23 cellular contexts compared by ENCODE assay signal in the genomic region with DNA sequence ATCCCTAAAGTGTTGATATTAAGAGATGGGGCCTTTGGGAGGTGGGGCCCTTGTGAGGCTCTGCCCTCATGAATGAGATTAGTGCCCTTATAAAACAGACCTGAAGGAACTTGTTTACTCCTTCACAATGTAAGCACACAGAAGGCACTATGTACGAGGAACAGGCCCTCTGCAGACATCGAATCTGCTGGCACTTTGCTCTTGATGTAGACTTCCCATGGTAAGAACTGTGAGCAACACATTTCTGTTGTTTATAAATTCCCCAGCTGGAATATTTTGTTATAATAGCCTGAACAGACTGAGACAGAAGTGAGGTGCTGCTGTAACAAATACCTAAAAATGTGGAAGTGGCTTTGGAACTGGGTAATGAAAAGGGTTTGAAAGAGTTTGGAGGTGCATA.
"Had no signal": no experiment of that assay in that cellular context is flagged by ENCODE, and none has a peak within 500 bp of the region (broad histone marks: within the 10 kb centered on the region; RNA-seq: fewer than 3 reads in every experiment).

No MANE protein-coding gene starts in this region.

- H3K27me3 Mint-ChIP-seq: activated CD4-positive, alpha-beta T cell treated with anti-CD3 and anti-CD28 coated beads for 36 hours had no signal

- H3K36me3 Mint-ChIP-seq: activated naive CD4-positive, alpha-beta T cell treated with anti-CD3 and anti-CD28 coated beads, Interleukin-2, amount 50 U/mL, for 72 hours; naive thymus-derived CD8-positive, alpha-beta T cell; WTC11 had no signal

- H3K4me3 Mint-ChIP-seq: activated CD4-positive, alpha-beta T cell treated with anti-CD3 and anti-CD28 coated beads for 36 hours; activated T-helper 1 cell treated with anti-CD3 and anti-CD28 coated beads, Interleukin-12 subunit alpha, Interleukin-12 subunit beta, Interleukin-2, Interleukin-4 antibody, amounts not matched to agents 30 ng/mL and 10 ng/mL and 1 ng/mL, durations not matched to agents 14 hours and 24 hours and 36 hours; naive thymus-derived CD8-positive, alpha-beta T cell; T-helper 2 cell treated with Interferon-gamma antibody and Interleukin-4, amounts not matched to agents 5 μg/mL and 100 μg/mL, for 36 hours; WTC11 had no signal

- H3K27ac Mint-ChIP-seq: activated CD4-positive, alpha-beta T cell treated with anti-CD3 and anti-CD28 coated beads for 36 hours; activated naive CD4-positive, alpha-beta T cell treated with anti-CD3 and anti-CD28 coated beads, Interleukin-2, amount 50 U/mL, for 72 hours; activated T-helper 1 cell treated with anti-CD3 and anti-CD28 coated beads, Interleukin-12 subunit alpha, Interleukin-12 subunit beta, Interleukin-2, Interleukin-4 antibody, amounts not matched to agents 30 ng/mL and 10 ng/mL and 1 ng/mL, durations not matched to agents 14 hours and 24 hours and 36 hours; naive thymus-derived CD8-positive, alpha-beta T cell; T-helper 2 cell treated with Interferon-gamma antibody and Interleukin-4, amounts not matched to agents 5 μg/mL and 100 μg/mL, for 36 hours; WTC11 had no signal

- H3K4me1 Mint-ChIP-seq: activated CD4-positive, alpha-beta T cell treated with anti-CD3 and anti-CD28 coated beads for 36 hours; naive thymus-derived CD8-positive, alpha-beta T cell had no signal

- H3K9me3 ChIP-seq: neutrophil, tibial nerve, vagina had no signal

- H3K4me3 ChIP-seq: tibial nerve, vagina had no signal

- H3K27ac ChIP-seq: neutrophil, vagina had no signal

- ATAC-seq: activated CD4-positive, alpha-beta T cell treated with anti-CD3 and anti-CD28 coated beads for 36 hours; activated naive CD4-positive, alpha-beta T cell treated with anti-CD3 and anti-CD28 coated beads, Interleukin-2, amount 50 U/mL, for 72 hours; naive thymus-derived CD8-positive, alpha-beta T cell; stimulated activated naive CD8-positive, alpha-beta T cell treated with anti-CD3 and anti-CD28 coated beads, Interleukin-15, Interleukin-2, amounts not matched to agents 100 U/mL and 50 U/mL, for 24 hours; WTC11 had no signal

- H3K27me3 ChIP-seq: neutrophil, tibial nerve, vagina had no signal

- H3K36me3 ChIP-seq: neutrophil, tibial nerve, vagina had no signal

- H3K4me1 ChIP-seq: tibial nerve, vagina had no signal

- DNase-seq: activated CD4-positive, alpha-beta T cell treated with anti-CD3 and anti-CD28 coated beads for 36 hours; activated CD4-positive, alpha-beta T cell treated with anti-CD3 and anti-CD28 coated beads, Interleukin-2, amount 50 U/mL, for 48 hours; activated gamma-delta T cell treated with Interleukin-2 at 50 U/mL for 16 hours; activated T-cell treated with anti-CD3 and anti-CD28 coated beads for 4 hours; amniotic stem cell; dermis blood vessel endothelial cell; effector memory CD4-positive, alpha-beta T cell; foreskin melanocyte; glutamatergic neuron; kidney glomerular epithelial cell; naive thymus-derived CD8-positive, alpha-beta T cell; posterior cingulate gyrus; retina; stimulated activated CD4-positive, alpha-beta T cell treated with anti-CD3 and anti-CD28 coated beads, Interleukin-2, amount 100 ng/mL, for 24 hours; stimulated activated naive CD8-positive, alpha-beta T cell treated with anti-CD3 and anti-CD28 coated beads, Interleukin-15, Interleukin-2, amounts not matched to agents 100 U/mL and 50 U/mL, for 24 hours; substantia nigra had no signal

- H3K9me3 Mint-ChIP-seq: activated naive CD4-positive, alpha-beta T cell treated with anti-CD3 and anti-CD28 coated beads, Interleukin-2, amount 50 U/mL, for 72 hours; activated T-helper 1 cell treated with anti-CD3 and anti-CD28 coated beads, Interleukin-12 subunit alpha, Interleukin-12 subunit beta, Interleukin-2, Interleukin-4 antibody, amounts not matched to agents 30 ng/mL and 10 ng/mL and 1 ng/mL, durations not matched to agents 14 hours and 24 hours and 36 hours; T-helper 2 cell treated with Interferon-gamma antibody and Interleukin-4, amounts not matched to agents 5 μg/mL and 100 μg/mL, for 36 hours had no signal
